Comparison of ENCODE assay signal across 8 cellular contexts in genomic region chr5:34008721-34009120, GRCh38. TPM values are rescaled to one million over a fixed set of nuclear protein-coding genes. Genes with fewer than 3 reads are reported as not detected.
DNase-seq lines count a peak whose midpoint lies in the region; ATAC-seq and TF ChIP-seq lines count a peak whose summit lies in the region.

No MANE protein-coding gene starts in this region.

- TF ChIP-seq CTCF in colonic mucosa (IDR thresholded peaks at IDR 0.05) (no peak), neural cell (IDR thresholded peaks at IDR 0.05; ENCODE audit: poor library complexity, severe bottlenecking) (no peak)

- no peak for ATAC-seq in left lobe of liver
- ATAC-seq in HG03135 (IDR thresholded peaks at IDR 0.05; ENCODE audit: unreplicated experiment) = no peak

- H4K20me1 ChIP-seq in neural cell (ENCODE audit: insufficient read depth) = no peaks in the 10 kb centered on the region

- no peak for TF ChIP-seq RAD21 in neural cell (conservative IDR thresholded peaks at IDR 0.05)

- peaks cover 4% of the 10 kb centered on the region for H3K79me2 ChIP-seq in neural cell (replicated peaks; ENCODE audit: insufficient read depth, low read length)

- TF ChIP-seq EP300 in neural cell (conservative IDR thresholded peaks at IDR 0.05; ENCODE audit: poor library complexity, severe bottlenecking) = no peak

- H2AFZ ChIP-seq in neural cell (ENCODE audit: low read depth, low read length) = peak overlapping the region; percentile 88

- DNase-seq in GF-D8 (lab: John Stamatoyannopoulos, UW) (peak; percentile 32), NCI-H69 (lab: John Stamatoyannopoulos, UW) (peak; percentile 48), colonic mucosa (no peak), left lobe of liver (ENCODE audit: low spot score) (no peak), globus pallidus (ENCODE audit: low spot score) (no peak), posterior vena cava (ENCODE audit: low spot score) (no peak)

- intact Hi-C loops in colonic mucosa (cut with DNase I) = no loop called here
- intact Hi-C loops in posterior vena cava (cut with DNase I) = loop anchor here in 1 of 2 donors (10.0 kb wide), 2 partner anchors 456 to 536 kb away; no protein-coding TSS in a partner anchor

- H3K9me3 ChIP-seq in colonic mucosa = no peaks in the 10 kb centered on the region
- H3K9me3 ChIP-seq in neural cell (ENCODE audit: low read length) = no peaks in the 10 kb centered on the region

- no peaks in the 10 kb centered on the region for H3K9me2 ChIP-seq in neural cell (ENCODE audit: insufficient read depth, low read length)

- H3K27ac ChIP-seq in colonic mucosa (peak overlapping the region; percentile 96), neural cell (ENCODE audit: low read length) (peak overlapping the region; percentile 96)

- H3K4me1 ChIP-seq in colonic mucosa = peaks cover 7% of the 10 kb centered on the region

- H3K36me3 ChIP-seq in colonic mucosa = no peaks in the 10 kb centered on the region
- no peaks in the 10 kb centered on the region for H3K36me3 ChIP-seq in neural cell (ENCODE audit: insufficient read depth, low read length)

- no peaks in the 10 kb centered on the region for H3K27me3 ChIP-seq in colonic mucosa
- no peaks in the 10 kb centered on the region for H3K27me3 ChIP-seq in neural cell (ENCODE audit: insufficient read depth, low read depth, low read length)

- peak overlapping the region; percentile 87 for H3K4me2 ChIP-seq in neural cell (ENCODE audit: low read length)

- peaks cover 11% of the 10 kb centered on the region for H3F3A ChIP-seq in neural cell (ENCODE audit: insufficient read depth, low read length, poor library complexity, severe bottlenecking)

- H3K4me3 ChIP-seq in colonic mucosa (peak overlapping the region; percentile 64), neural cell (ENCODE audit: low read length) (peak overlapping the region; percentile 89)

- H3K9ac ChIP-seq in colonic mucosa (ENCODE audit: low read depth in 2 of 2, low read length in 2 of 2) (peak overlapping the region in 1 of 2 donors; percentile 96), neural cell (ENCODE audit: low read length) (peak overlapping the region; percentile 84)

TF ChIP-seq in neural cell, 6 proteins besides CTCF, POLR2A, EP300 and RAD21:
- TF ChIP-seq EZH2 (IDR thresholded peaks at IDR 0.05; ENCODE audit: borderline replicate concordance, insufficient read depth, low read length, poor library complexity, severe bottlenecking) = no peak
- no peak for TF ChIP-seq MXI1 (conservative IDR thresholded peaks at IDR 0.05; ENCODE audit: poor library complexity, severe bottlenecking)
- TF ChIP-seq TAF1 (IDR thresholded peaks at IDR 0.05; ENCODE audit: low read depth) = no peak
- TF ChIP-seq SMC3 (conservative IDR thresholded peaks at IDR 0.05; ENCODE audit: poor library complexity) = no peak
- TF ChIP-seq REST (IDR thresholded peaks at IDR 0.05; ENCODE audit: borderline replicate concordance) = no peak
- TF ChIP-seq POLR2AphosphoS5 (IDR thresholded peaks at IDR 0.05) = no peak

RNA-seq across cellular contexts. Expression of gene AMACR, which starts 0.9 kb away (rescaled TPM):
- total RNA-seq in colonic mucosa (10 to 100 TPM; 50.3 to 67.9 TPM), left lobe of liver (58.0 TPM), posterior vena cava (1 to 10 TPM; 6.4 to 9.4 TPM)
- polyA plus RNA-seq in neural cell = 19.4 and 28.5 TPM in 2 replicates
- polyA minus RNA-seq in neural cell = 21.9 and 28.5 TPM in 2 replicates

RNA-seq across cellular contexts. Expression of gene SLC45A2, which starts 24.2 kb away (rescaled TPM):
- under 1 TPM in 1 of 2 donors, not detected in 1; 0.32 TPM for total RNA-seq in colonic mucosa
- 1.2 and 6.2 TPM in 2 replicates for polyA plus RNA-seq in neural cell
- polyA minus RNA-seq in neural cell = 3.7 and 4.4 TPM in 2 replicates
- 0.48 TPM for total RNA-seq in left lobe of liver
- total RNA-seq in posterior vena cava = not detected

RNA-seq across cellular contexts. Expression of gene C1QTNF3, which starts 34.3 kb away (rescaled TPM):
- total RNA-seq in colonic mucosa (1 to 10 TPM; 2.7 to 4.6 TPM), left lobe of liver (1.9 TPM), posterior vena cava (10 to 100 TPM; 11.9 to 31.3 TPM)
- polyA plus RNA-seq in neural cell = 32.0 and 33.1 TPM in 2 replicates
- polyA minus RNA-seq in neural cell = 15.8 and 27.0 TPM in 2 replicates

Comparison
In these comparisons a context has a peak if more than half of its experiments do, and no peak if none do; other contexts are left out.
1. DNase-seq: peak in GF-D8 (single experiment) and NCI-H69 (single experiment); none in colonic mucosa (single experiment), left lobe of liver (single experiment), globus pallidus (single experiment) and posterior vena cava (single experiment).